8 cellular contexts compared by ENCODE assay signal in the genomic region with DNA sequence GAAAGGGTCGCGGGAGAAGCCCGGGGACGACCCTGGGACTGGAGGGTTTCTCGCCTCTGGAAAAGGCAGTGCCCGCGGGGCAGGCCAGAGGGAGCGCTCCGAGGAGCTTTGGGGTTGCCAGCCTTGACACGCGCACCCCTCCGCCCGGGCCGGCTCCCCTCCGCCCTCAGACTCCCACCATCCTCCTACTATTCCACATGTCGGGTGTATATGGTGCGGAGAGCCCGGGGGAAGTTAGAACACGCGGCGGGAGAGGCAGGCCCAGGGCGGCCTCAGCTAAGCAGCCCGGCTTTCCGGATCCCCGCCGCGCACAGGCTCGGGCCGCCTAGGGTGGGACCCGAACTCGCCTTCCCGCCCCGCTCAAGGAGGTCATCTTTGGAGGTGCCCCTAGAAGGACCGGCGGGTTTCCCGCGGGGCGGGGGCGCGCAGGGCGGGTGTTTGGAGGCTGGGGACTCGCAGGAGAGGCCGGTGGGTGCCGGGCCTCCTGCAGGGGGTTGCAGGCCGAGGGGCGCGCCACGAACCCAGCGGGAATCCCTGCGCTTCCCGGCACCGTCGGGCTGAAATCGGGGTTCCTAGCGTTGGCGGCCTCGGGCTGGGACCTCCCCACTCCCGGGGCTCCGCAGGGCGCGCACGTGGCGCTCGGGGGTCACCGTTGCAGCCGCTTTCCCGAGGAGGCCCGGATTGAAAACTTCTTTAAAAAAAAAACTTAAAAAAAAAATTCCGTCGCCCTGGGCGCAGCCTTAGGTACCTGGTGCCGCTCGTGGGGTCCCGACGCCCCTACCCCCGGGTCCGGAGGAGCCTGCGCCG. TPM values are rescaled to one million over a fixed set of nuclear protein-coding genes. Genes with fewer than 3 reads are reported as not detected.
DNase-seq lines count a peak whose midpoint lies in the region; ATAC-seq and TF ChIP-seq lines count a peak whose summit lies in the region.

No MANE protein-coding gene starts in this region.

- H4K20me1 ChIP-seq in OCI-LY7 (ENCODE audit: insufficient read depth, low read length) = 0 out of 2 replicates have a peak, but pooled peaks cover 4% of the 10 kb centered on the region

- peaks cover 57% of the 10 kb centered on the region for H3K79me2 ChIP-seq in OCI-LY7 (ENCODE audit: insufficient read depth, low read depth, low read length)

- H3K27ac Mint-ChIP-seq in nephron = no peak overlapping the region

- DNase-seq in GM12864 (ENCODE audit: low read depth) (no peak), OCI-LY7 (ENCODE audit: low spot score) (peak; percentile 32)
- no peak for DNase-seq in effector memory CD4-positive, alpha-beta T cell

- no TSS peak for BruUV-seq in OCI-LY7 (replicated peaks; lab: Mats Ljungman, UMichigan)

- H3K4me1 ChIP-seq in OCI-LY7 (ENCODE audit: insufficient read depth, low read length, poor library complexity, severe bottlenecking) = peaks cover 48% of the 10 kb centered on the region
- peaks cover 51% of the 10 kb centered on the region for H3K4me1 ChIP-seq in effector memory CD4-positive, alpha-beta T cell (ENCODE audit: control insufficient read depth, insufficient read depth, low read length, poor library complexity, severe bottlenecking)

- H3K4me2 ChIP-seq in OCI-LY7 (ENCODE audit: low read length) = peak overlapping the region; percentile 100

- peak overlapping the region; percentile 87 for H3K27ac ChIP-seq in OCI-LY7 (ENCODE audit: low read depth, low read length, poor library complexity, severe bottlenecking)
- peak overlapping the region; percentile 89 for H3K27ac ChIP-seq in effector memory CD4-positive, alpha-beta T cell (ENCODE audit: insufficient read depth, low read length, poor library complexity, severe bottlenecking)

- peak overlapping the region; percentile 76 to 84 (median 83) for H3K4me3 Mint-ChIP-seq in nephron

- no peaks in the 10 kb centered on the region for H3K9me3 Mint-ChIP-seq in nephron

- peaks cover 11% of the 10 kb centered on the region for H3K36me3 ChIP-seq in OCI-LY7 (ENCODE audit: insufficient read depth, low read length)
- H3K36me3 ChIP-seq in effector memory CD4-positive, alpha-beta T cell (ENCODE audit: control insufficient read depth, insufficient read depth, low read length) = no peaks in the 10 kb centered on the region

- no peak overlapping the region for H2AFZ ChIP-seq in OCI-LY7 (ENCODE audit: low read length)

- peaks cover 54% of the 10 kb centered on the region for H3K27me3 Mint-ChIP-seq in nephron (ENCODE audit: low read depth)

- H3K9me3 ChIP-seq in OCI-LY7 (ENCODE audit: low read length) = no peaks in the 10 kb centered on the region
- no peaks in the 10 kb centered on the region for H3K9me3 ChIP-seq in effector memory CD4-positive, alpha-beta T cell (ENCODE audit: control insufficient read depth, low read length)

- POLR2A ChIA-PET in OCI-LY7 (lab: Charles Lee) = interaction anchor here (1.5 to 2.3 kb wide), 2 partner anchors 66 to 125 kb away, joined by 7 read pairs; no protein-coding TSS in a partner anchor

- H3K4me1 Mint-ChIP-seq in nephron = peaks cover 33% of the 10 kb centered on the region

- no peaks in the 10 kb centered on the region for H3K9me2 ChIP-seq in OCI-LY7 (ENCODE audit: insufficient read depth, low read length)

- no peaks in the 10 kb centered on the region for H3K27me3 ChIP-seq in effector memory CD4-positive, alpha-beta T cell (replicated peaks; ENCODE audit: control insufficient read depth, insufficient read depth, low read length, poor library complexity, severe bottlenecking)

- no peak for TF ChIP-seq CTCF in GM12864 (IDR thresholded peaks at IDR 0.05; ENCODE audit: low read depth, low read length, missing control alignments)
- TF ChIP-seq CTCF in OCI-LY7 (conservative IDR thresholded peaks at IDR 0.05; ENCODE audit: low read length) = no peak
- TF ChIP-seq CTCF in nephron (IDR thresholded peaks at IDR 0.05; ENCODE audit: unreplicated experiment in 3 of 3) = no peak

- H3K36me3 Mint-ChIP-seq in nephron (ENCODE audit: low read depth) = no peaks in the 10 kb centered on the region

- intact Hi-C loops in OCI-LY7 (cut with micrococcal nuclease; ENCODE audit: unreplicated experiment) = no loop called here

- ATAC-seq in GM21447 (IDR thresholded peaks at IDR 0.05; ENCODE audit: unreplicated experiment) = no peak
- no peak for ATAC-seq in HG03280 (IDR thresholded peaks at IDR 0.05; ENCODE audit: unreplicated experiment)
- no peak for ATAC-seq in GM18502 (IDR thresholded peaks at IDR 0.05; ENCODE audit: poor library complexity, unreplicated experiment)
- no peak for ATAC-seq in HG02970 (IDR thresholded peaks at IDR 0.05; ENCODE audit: low FRiP score, unreplicated experiment)

- H3K4me3 ChIP-seq in GM12864 (ENCODE audit: low read depth, low read length) = peak overlapping the region; percentile 51
- H3K4me3 ChIP-seq in OCI-LY7 (ENCODE audit: low read depth, low read length, poor library complexity, severe bottlenecking) = peak overlapping the region; percentile 86
- H3K4me3 ChIP-seq in effector memory CD4-positive, alpha-beta T cell (ENCODE audit: insufficient read depth, low read depth, low read length, poor library complexity, severe bottlenecking) = peak overlapping the region; percentile 69

- CTCF ChIA-PET in OCI-LY7 (lab: Charles Lee; ENCODE audit: unreplicated experiment) = no interaction called here

RNA-seq across cellular contexts. Expression of a gene that starts 3.7 kb away (rescaled TPM):
- 15.3 and 23.6 TPM in 2 replicates for total RNA-seq in OCI-LY7 (2014; rRNA removed; shearing (Covaris generic))
- total RNA-seq in OCI-LY7 (2022) = 50.4 and 54.3 TPM in 2 replicates
